Comparison of ENCODE assay signal across 1 cellular context in the genomic region with DNA sequence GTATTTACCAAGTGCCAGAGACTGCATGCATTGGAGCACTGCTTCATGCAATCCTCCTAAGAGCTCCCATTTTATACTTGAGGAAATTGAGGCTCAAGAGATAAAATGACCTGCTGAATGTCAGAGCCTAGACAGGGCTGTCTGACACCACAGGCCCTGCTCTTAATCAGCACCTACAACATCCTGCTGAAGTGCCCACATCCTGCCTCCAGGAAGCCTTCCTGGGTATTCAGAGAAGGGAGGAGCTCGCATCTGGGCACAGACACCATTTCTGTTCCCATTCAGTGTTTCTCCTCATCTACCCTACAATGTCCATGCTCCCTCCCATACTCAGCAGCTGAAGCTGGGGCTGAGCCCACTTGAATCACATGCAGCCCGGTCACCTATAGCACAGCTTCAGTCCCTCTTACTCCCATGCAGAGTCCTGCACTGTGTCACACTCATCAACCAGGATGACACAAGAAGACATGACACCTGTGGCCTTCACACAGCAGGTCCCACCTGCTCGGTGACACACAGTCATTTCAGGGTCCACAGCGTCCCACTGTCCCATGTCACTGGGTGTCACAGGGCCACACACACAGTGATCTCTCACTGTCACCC.
TF ChIP-seq lines count a peak whose summit lies in the region.

No MANE protein-coding gene starts in this region.

TF ChIP-seq in GM23338, 12 proteins besides CTCF, POLR2A, EP300 and RAD21:
- TF ChIP-seq ETS1 (IDR thresholded peaks at IDR 0.05) = no peak
- TF ChIP-seq, protein P1, sequence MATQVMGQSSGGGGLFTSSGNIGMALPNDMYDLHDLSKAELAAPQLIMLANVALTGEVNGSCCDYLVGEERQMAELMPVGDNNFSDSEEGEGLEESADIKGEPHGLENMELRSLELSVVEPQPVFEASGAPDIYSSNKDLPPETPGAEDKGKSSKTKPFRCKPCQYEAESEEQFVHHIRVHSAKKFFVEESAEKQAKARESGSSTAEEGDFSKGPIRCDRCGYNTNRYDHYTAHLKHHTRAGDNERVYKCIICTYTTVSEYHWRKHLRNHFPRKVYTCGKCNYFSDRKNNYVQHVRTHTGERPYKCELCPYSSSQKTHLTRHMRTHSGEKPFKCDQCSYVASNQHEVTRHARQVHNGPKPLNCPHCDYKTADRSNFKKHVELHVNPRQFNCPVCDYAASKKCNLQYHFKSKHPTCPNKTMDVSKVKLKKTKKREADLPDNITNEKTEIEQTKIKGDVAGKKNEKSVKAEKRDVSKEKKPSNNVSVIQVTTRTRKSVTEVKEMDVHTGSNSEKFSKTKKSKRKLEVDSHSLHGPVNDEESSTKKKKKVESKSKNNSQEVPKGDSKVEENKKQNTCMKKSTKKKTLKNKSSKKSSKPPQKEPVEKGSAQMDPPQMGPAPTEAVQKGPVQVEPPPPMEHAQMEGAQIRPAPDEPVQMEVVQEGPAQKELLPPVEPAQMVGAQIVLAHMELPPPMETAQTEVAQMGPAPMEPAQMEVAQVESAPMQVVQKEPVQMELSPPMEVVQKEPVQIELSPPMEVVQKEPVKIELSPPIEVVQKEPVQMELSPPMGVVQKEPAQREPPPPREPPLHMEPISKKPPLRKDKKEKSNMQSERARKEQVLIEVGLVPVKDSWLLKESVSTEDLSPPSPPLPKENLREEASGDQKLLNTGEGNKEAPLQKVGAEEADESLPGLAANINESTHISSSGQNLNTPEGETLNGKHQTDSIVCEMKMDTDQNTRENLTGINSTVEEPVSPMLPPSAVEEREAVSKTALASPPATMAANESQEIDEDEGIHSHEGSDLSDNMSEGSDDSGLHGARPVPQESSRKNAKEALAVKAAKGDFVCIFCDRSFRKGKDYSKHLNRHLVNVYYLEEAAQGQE (IDR thresholded peaks at IDR 0.05; ENCODE audit: unreplicated experiment) = no peak
- TF ChIP-seq EZH2 (IDR thresholded peaks at IDR 0.05; ENCODE audit: low read depth, unreplicated experiment) = no peak
- TF ChIP-seq ZNF331 (CRISPR knock-in tag; IDR thresholded peaks at IDR 0.05; ENCODE audit: low read depth) = no peak
- no peak for TF ChIP-seq EZH2phosphoT487 (IDR thresholded peaks at IDR 0.05; ENCODE audit: unreplicated experiment)
- TF ChIP-seq JUNB (IDR thresholded peaks at IDR 0.05; ENCODE audit: unreplicated experiment) = no peak
- no peak for TF ChIP-seq STAT1 (IDR thresholded peaks at IDR 0.05; ENCODE audit: unreplicated experiment)
- no peak for TF ChIP-seq NANOG (IDR thresholded peaks at IDR 0.05; ENCODE audit: borderline replicate concordance)
- TF ChIP-seq, protein P2, sequence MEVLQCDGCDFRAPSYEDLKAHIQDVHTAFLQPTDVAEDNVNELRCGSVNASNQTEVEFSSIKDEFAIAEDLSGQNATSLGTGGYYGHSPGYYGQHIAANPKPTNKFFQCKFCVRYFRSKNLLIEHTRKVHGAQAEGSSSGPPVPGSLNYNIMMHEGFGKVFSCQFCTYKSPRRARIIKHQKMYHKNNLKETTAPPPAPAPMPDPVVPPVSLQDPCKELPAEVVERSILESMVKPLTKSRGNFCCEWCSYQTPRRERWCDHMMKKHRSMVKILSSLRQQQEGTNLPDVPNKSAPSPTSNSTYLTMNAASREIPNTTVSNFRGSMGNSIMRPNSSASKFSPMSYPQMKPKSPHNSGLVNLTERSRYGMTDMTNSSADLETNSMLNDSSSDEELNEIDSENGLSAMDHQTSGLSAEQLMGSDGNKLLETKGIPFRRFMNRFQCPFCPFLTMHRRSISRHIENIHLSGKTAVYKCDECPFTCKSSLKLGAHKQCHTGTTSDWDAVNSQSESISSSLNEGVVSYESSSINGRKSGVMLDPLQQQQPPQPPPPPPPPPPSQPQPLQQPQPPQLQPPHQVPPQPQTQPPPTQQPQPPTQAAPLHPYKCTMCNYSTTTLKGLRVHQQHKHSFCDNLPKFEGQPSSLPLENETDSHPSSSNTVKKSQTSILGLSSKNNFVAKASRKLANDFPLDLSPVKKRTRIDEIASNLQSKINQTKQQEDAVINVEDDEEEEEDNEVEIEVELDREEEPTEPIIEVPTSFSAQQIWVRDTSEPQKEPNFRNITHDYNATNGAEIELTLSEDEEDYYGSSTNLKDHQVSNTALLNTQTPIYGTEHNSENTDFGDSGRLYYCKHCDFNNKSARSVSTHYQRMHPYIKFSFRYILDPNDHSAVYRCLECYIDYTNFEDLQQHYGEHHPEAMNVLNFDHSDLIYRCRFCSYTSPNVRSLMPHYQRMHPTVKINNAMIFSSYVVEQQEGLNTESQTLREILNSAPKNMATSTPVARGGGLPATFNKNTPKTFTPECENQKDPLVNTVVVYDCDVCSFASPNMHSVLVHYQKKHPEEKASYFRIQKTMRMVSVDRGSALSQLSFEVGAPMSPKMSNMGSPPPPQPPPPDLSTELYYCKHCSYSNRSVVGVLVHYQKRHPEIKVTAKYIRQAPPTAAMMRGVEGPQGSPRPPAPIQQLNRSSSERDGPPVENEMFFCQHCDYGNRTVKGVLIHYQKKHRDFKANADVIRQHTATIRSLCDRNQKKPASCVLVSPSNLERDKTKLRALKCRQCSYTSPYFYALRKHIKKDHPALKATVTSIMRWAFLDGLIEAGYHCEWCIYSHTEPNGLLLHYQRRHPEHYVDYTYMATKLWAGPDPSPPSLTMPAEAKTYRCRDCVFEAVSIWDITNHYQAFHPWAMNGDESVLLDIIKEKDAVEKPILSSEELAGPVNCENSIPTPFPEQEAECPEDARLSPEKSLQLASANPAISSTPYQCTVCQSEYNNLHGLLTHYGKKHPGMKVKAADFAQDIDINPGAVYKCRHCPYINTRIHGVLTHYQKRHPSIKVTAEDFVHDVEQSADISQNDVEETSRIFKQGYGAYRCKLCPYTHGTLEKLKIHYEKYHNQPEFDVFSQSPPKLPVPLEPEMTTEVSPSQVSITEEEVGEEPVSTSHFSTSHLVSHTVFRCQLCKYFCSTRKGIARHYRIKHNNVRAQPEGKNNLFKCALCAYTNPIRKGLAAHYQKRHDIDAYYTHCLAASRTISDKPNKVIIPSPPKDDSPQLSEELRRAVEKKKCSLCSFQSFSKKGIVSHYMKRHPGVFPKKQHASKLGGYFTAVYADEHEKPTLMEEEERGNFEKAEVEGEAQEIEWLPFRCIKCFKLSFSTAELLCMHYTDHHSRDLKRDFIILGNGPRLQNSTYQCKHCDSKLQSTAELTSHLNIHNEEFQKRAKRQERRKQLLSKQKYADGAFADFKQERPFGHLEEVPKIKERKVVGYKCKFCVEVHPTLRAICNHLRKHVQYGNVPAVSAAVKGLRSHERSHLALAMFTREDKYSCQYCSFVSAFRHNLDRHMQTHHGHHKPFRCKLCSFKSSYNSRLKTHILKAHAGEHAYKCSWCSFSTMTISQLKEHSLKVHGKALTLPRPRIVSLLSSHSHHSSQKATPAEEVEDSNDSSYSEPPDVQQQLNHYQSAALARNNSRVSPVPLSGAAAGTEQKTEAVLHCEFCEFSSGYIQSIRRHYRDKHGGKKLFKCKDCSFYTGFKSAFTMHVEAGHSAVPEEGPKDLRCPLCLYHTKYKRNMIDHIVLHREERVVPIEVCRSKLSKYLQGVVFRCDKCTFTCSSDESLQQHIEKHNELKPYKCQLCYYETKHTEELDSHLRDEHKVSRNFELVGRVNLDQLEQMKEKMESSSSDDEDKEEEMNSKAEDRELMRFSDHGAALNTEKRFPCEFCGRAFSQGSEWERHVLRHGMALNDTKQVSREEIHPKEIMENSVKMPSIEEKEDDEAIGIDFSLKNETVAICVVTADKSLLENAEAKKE (CRISPR knock-in tag; IDR thresholded peaks at IDR 0.05) = no peak
- TF ChIP-seq POLR2AphosphoS5 (IDR thresholded peaks at IDR 0.05; ENCODE audit: low read depth) = no peak
